ENCODE assay signal across 1 cellular context in the genomic region with DNA sequence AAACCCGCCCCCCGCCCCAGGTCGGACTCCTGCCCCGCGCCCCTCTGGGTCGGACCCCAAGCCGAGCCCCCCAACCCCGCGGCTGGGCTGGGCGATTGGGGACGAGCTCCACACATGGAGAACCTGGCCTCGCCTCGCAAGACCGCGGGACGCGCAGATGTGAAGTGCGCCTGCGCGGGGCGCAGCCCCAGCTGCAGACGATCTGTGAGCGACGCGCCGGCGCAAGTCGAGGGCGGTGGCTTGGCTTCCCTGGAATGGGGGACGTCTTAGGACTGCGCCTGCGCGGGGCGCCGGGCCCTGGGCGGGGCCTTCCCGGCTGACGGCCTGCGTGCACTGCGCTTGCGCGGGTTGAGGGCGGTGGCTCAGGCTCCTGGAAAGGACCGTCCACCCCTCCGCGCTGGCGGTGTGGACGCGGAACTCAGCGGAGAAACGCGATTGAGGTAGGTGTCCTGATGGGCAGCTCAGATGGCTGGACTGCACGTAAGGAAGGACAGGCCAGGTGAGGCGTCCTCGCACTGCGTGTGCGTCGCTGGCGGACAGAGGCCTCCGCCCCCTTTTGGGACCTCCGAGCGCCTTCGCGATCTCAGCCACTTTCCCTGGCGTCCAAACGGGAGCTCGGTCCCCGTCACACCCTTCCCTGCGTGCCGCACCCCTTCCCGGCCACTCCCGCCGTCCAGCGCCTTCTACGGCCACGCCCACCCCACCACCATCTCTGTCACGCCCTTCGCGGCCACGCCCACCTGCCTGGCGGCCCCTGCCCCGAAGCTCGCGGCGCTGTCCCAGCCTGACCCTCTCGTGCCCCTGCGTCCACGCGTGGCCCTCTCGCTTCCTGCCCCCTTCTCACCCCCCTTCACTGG.
A peak's percentile ranks its signal among the peaks of the same experiment; 100 is the strongest.
TF ChIP-seq lines count a peak whose summit lies in the region.

A gene (plus strand): TSS at position 351 of the 857 bp plus-strand sequence. CDS start 1,278 bp downstream, outside the sequence.

TF ChIP-seq in HepG2, 621 proteins besides CTCF, POLR2A, EP300 and RAD21 (continued from another document):
- TF ChIP-seq KDM5A (IDR thresholded peaks at IDR 0.05; ENCODE audit: borderline replicate concordance, low read length) = 0 out of 2 replicates have a peak, but pooled peaks have one; percentile 28
- TF ChIP-seq FOXO1 (CRISPR knock-in tag; IDR thresholded peaks at IDR 0.05) = peak; percentile 8; the same call in 1 of the 2 replicates
- peak; percentile 14; the same call in 1 of the 2 replicates for TF ChIP-seq HCFC1 (IDR thresholded peaks at IDR 0.05; ENCODE audit: low read depth, low read length)
- TF ChIP-seq TCF12 (IDR thresholded peaks at IDR 0.05) = no peak
- peak; percentile 96 for TF ChIP-seq TCF12 (CRISPR knock-in tag; IDR thresholded peaks at IDR 0.05)
- TF ChIP-seq, protein P1, sequence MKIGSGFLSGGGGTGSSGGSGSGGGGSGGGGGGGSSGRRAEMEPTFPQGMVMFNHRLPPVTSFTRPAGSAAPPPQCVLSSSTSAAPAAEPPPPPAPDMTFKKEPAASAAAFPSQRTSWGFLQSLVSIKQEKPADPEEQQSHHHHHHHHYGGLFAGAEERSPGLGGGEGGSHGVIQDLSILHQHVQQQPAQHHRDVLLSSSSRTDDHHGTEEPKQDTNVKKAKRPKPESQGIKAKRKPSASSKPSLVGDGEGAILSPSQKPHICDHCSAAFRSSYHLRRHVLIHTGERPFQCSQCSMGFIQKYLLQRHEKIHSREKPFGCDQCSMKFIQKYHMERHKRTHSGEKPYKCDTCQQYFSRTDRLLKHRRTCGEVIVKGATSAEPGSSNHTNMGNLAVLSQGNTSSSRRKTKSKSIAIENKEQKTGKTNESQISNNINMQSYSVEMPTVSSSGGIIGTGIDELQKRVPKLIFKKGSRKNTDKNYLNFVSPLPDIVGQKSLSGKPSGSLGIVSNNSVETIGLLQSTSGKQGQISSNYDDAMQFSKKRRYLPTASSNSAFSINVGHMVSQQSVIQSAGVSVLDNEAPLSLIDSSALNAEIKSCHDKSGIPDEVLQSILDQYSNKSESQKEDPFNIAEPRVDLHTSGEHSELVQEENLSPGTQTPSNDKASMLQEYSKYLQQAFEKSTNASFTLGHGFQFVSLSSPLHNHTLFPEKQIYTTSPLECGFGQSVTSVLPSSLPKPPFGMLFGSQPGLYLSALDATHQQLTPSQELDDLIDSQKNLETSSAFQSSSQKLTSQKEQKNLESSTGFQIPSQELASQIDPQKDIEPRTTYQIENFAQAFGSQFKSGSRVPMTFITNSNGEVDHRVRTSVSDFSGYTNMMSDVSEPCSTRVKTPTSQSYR (CRISPR knock-in tag; IDR thresholded peaks at IDR 0.05; ENCODE audit: borderline replicate concordance) = peak; percentile 67
- TF ChIP-seq NFATC3 (CRISPR knock-in tag; IDR thresholded peaks at IDR 0.05) = no peak; the same call in 1 of the 2 replicates
- no peak for TF ChIP-seq TSC22D2 (CRISPR knock-in tag; IDR thresholded peaks at IDR 0.05; ENCODE audit: borderline replicate concordance)
- no peak; the same call in 1 of the 2 replicates for TF ChIP-seq EED (CRISPR knock-in tag; IDR thresholded peaks at IDR 0.05)
- TF ChIP-seq ZBTB7A (CRISPR knock-in tag; IDR thresholded peaks at IDR 0.05) = peak; percentile 45; the same call in 1 of the 2 replicates
- TF ChIP-seq NFE2 (CRISPR knock-in tag; IDR thresholded peaks at IDR 0.05) = no peak
- TF ChIP-seq RAD51 (IDR thresholded peaks at IDR 0.05; ENCODE audit: borderline replicate concordance) = no peak
- no peak for TF ChIP-seq ZNF598 (CRISPR knock-in tag; IDR thresholded peaks at IDR 0.05; ENCODE audit: borderline replicate concordance)
- peak; percentile 78 for TF ChIP-seq KLF15 (CRISPR knock-in tag; IDR thresholded peaks at IDR 0.05; ENCODE audit: borderline replicate concordance)
- peak; percentile 86 for TF ChIP-seq CCDC6 (CRISPR knock-in tag; IDR thresholded peaks at IDR 0.05)
- TF ChIP-seq ZFAT (CRISPR knock-in tag; conservative IDR thresholded peaks at IDR 0.05) = no peak
- TF ChIP-seq MTA3 (CRISPR knock-in tag; IDR thresholded peaks at IDR 0.05) = no peak
- TF ChIP-seq, protein P2, sequence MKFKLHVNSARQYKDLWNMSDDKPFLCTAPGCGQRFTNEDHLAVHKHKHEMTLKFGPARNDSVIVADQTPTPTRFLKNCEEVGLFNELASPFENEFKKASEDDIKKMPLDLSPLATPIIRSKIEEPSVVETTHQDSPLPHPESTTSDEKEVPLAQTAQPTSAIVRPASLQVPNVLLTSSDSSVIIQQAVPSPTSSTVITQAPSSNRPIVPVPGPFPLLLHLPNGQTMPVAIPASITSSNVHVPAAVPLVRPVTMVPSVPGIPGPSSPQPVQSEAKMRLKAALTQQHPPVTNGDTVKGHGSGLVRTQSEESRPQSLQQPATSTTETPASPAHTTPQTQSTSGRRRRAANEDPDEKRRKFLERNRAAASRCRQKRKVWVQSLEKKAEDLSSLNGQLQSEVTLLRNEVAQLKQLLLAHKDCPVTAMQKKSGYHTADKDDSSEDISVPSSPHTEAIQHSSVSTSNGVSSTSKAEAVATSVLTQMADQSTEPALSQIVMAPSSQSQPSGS (CRISPR knock-in tag; IDR thresholded peaks at IDR 0.05) = peak; percentile 57
- peak; percentile 52; the same call in 1 of the 2 replicates for TF ChIP-seq ZNF552 (CRISPR knock-in tag; IDR thresholded peaks at IDR 0.05; ENCODE audit: borderline replicate concordance)
- peak; percentile 83 for TF ChIP-seq TBX2 (CRISPR knock-in tag; IDR thresholded peaks at IDR 0.05; ENCODE audit: borderline replicate concordance)
- TF ChIP-seq GABPA (IDR thresholded peaks at IDR 0.05; ENCODE audit: low read depth, low read length) = no peak
- no peak for TF ChIP-seq GABPA (CRISPR knock-in tag; IDR thresholded peaks at IDR 0.05; ENCODE audit: low read depth)
- no peak for TF ChIP-seq TRIM24 (CRISPR knock-in tag; IDR thresholded peaks at IDR 0.05)
- TF ChIP-seq, protein P3, sequence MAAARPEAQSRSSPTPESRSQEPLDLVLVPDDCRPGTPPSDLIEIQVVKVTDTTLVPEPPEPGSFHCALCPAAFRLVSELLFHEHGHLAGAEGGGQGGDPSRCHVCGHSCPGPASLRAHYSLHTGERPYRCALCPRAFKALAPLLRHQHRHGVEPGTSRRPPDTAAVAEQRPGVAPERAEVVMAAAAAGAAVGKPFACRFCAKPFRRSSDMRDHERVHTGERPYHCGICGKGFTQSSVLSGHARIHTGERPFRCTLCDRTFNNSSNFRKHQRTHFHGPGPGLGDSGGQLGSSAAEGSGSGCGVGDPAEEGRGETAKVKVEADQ (CRISPR knock-in tag; IDR thresholded peaks at IDR 0.05; ENCODE audit: borderline replicate concordance) = no peak; the same call in 1 of the 2 replicates
- peak; percentile 95 for TF ChIP-seq FOXC1 (CRISPR knock-in tag; IDR thresholded peaks at IDR 0.05; ENCODE audit: borderline replicate concordance)
- no peak; the same call in 1 of the 2 replicates for TF ChIP-seq ZNF160 (CRISPR knock-in tag; IDR thresholded peaks at IDR 0.05)
- peak; percentile 79 for TF ChIP-seq ZNF619 (CRISPR knock-in tag; IDR thresholded peaks at IDR 0.05)
- 0 out of 2 replicates have a peak, but pooled peaks have one; percentile 22 for TF ChIP-seq NCOA2 (CRISPR knock-in tag; IDR thresholded peaks at IDR 0.05)
- TF ChIP-seq ZNF143 (CRISPR knock-in tag; IDR thresholded peaks at IDR 0.05) = peak; percentile 33; the same call in 1 of the 2 replicates
- peak; percentile 93 for TF ChIP-seq ZNF343 (CRISPR knock-in tag; IDR thresholded peaks at IDR 0.05)
- TF ChIP-seq NRL (CRISPR knock-in tag; IDR thresholded peaks at IDR 0.05; ENCODE audit: borderline replicate concordance) = peak; percentile 97
- TF ChIP-seq ZNF30 (CRISPR knock-in tag; IDR thresholded peaks at IDR 0.05) = no peak; the same call in 1 of the 2 replicates
- TF ChIP-seq ZNF460 (CRISPR knock-in tag; IDR thresholded peaks at IDR 0.05; ENCODE audit: borderline replicate concordance) = no peak
- no peak for TF ChIP-seq HNF4A (CRISPR knock-in tag; IDR thresholded peaks at IDR 0.05)
- no peak for TF ChIP-seq PHF5A (CRISPR knock-in tag; IDR thresholded peaks at IDR 0.05; ENCODE audit: low read depth, unreplicated experiment)
- TF ChIP-seq, protein P4, sequence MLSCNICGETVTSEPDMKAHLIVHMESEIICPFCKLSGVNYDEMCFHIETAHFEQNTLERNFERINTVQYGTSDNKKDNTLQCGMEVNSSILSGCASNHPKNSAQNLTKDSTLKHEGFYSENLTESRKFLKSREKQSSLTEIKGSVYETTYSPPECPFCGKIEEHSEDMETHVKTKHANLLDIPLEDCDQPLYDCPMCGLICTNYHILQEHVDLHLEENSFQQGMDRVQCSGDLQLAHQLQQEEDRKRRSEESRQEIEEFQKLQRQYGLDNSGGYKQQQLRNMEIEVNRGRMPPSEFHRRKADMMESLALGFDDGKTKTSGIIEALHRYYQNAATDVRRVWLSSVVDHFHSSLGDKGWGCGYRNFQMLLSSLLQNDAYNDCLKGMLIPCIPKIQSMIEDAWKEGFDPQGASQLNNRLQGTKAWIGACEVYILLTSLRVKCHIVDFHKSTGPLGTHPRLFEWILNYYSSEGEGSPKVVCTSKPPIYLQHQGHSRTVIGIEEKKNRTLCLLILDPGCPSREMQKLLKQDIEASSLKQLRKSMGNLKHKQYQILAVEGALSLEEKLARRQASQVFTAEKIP (CRISPR knock-in tag; IDR thresholded peaks at IDR 0.05; ENCODE audit: borderline replicate concordance) = no peak
- no peak for TF ChIP-seq SRSF4 (IDR thresholded peaks at IDR 0.05; ENCODE audit: low read depth, low read length, poor library complexity, severe bottlenecking)
- no peak; the same call in 1 of the 2 replicates for TF ChIP-seq HOXA9 (CRISPR knock-in tag; IDR thresholded peaks at IDR 0.05; ENCODE audit: borderline replicate concordance)
- no peak for TF ChIP-seq ZFYVE20 (CRISPR knock-in tag; IDR thresholded peaks at IDR 0.05; ENCODE audit: borderline replicate concordance, low read depth)
- peak; percentile 82; the same call in 1 of the 2 replicates for TF ChIP-seq DNMT1 (CRISPR knock-in tag; IDR thresholded peaks at IDR 0.05)
- TF ChIP-seq SALL2 (CRISPR knock-in tag; IDR thresholded peaks at IDR 0.05) = peak; percentile 48; the same call in 1 of the 2 replicates
- TF ChIP-seq KLF6 (CRISPR knock-in tag; IDR thresholded peaks at IDR 0.05) = peak; percentile 74; the same call in 1 of the 2 replicates
- TF ChIP-seq, protein P5, sequence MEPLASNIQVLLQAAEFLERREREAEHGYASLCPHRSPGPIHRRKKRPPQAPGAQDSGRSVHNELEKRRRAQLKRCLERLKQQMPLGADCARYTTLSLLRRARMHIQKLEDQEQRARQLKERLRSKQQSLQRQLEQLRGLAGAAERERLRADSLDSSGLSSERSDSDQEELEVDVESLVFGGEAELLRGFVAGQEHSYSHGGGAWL (CRISPR knock-in tag; IDR thresholded peaks at IDR 0.05) = peak; percentile 78; the same call in 1 of the 2 replicates
- 0 out of 2 replicates have a peak, but pooled peaks have one; percentile 57 for TF ChIP-seq MZF1 (CRISPR knock-in tag; IDR thresholded peaks at IDR 0.05; ENCODE audit: borderline replicate concordance)
- TF ChIP-seq ZNF34 (CRISPR knock-in tag; IDR thresholded peaks at IDR 0.05; ENCODE audit: borderline replicate concordance) = peak; percentile 48; the same call in 1 of the 2 replicates
- TF ChIP-seq BCL6 (CRISPR knock-in tag; IDR thresholded peaks at IDR 0.05) = peak; percentile 38
